ENCODE assay signal across 8 cellular contexts in genomic region chr5:132215329-132215728, GRCh38. TPM values are rescaled to one million over a fixed set of nuclear protein-coding genes. Genes with fewer than 3 reads are reported as not detected.
A peak's percentile ranks its signal among the peaks of the same experiment; 100 is the strongest.
DNase-seq lines count a peak whose midpoint lies in the region; ATAC-seq, FAIRE-seq and TF ChIP-seq lines count a peak whose summit lies in the region.

No MANE protein-coding gene starts in this region.

- peak; percentile 89 for DNase-seq in HTR-8/SVneo (ENCODE audit: insufficient read length, low spot score)
- peak; percentile 97 for DNase-seq in cardiac fibroblast (ENCODE audit: low read depth in 2 of 2)
- peak; percentile 72 to 91 for DNase-seq in left colon
- no peak for DNase-seq in NCI-H128 (lab: John Stamatoyannopoulos, UW; ENCODE audit: unreplicated experiment)
- no peak for DNase-seq in stimulated activated naive CD8-positive, alpha-beta T cell treated with anti-CD3 and anti-CD28 coated beads, Interleukin-15, Interleukin-2, amounts not matched to agents 100 U/mL and 50 U/mL, for 24 hours
- no peak for DNase-seq in central memory CD4-positive, alpha-beta T cell
- DNase-seq in NCI-H1092 (lab: John Stamatoyannopoulos, UW): no peak

- no peak for TF ChIP-seq CTCF in cardiac fibroblast (IDR thresholded peaks at IDR 0.05; ENCODE audit: low read depth, low read length)

- ATAC-seq in left colon: peak; percentile 87
- no peak for ATAC-seq in stimulated activated naive CD8-positive, alpha-beta T cell treated with anti-CD3 and anti-CD28 coated beads, Interleukin-15, Interleukin-2, amounts not matched to agents 100 U/mL and 50 U/mL, for 24 hours

- intact Hi-C loops in left colon (cut with DNase I, micrococcal nuclease): no loop called here

- no peak overlapping the region for H3K4me3 ChIP-seq in cardiac fibroblast (replicated peaks in 1 of 2; ENCODE audit: low read depth in 2 of 2, low read length in 2 of 2)

- H3K27ac ChIP-seq in temporal lobe (ENCODE audit: low read depth, low read length): peak overlapping the region; percentile 44

- peak; percentile 93 for FAIRE-seq in HTR-8/SVneo (lab: Jason Lieb, UNC)

RNA-seq across cellular contexts. Expression of gene P4HA2, which starts 12.3 kb away (rescaled TPM):
- total RNA-seq in left colon (10 to 100 TPM; 56.7 to 69.4 TPM), temporal lobe (8.9 TPM)

RNA-seq across cellular contexts. Expression of gene PDLIM4, which starts 42.2 kb away (rescaled TPM):
- total RNA-seq in left colon (10 to 100 TPM in 1 of 2 donors, 1 to 10 TPM in 1; 1.5 to 11.9 TPM), temporal lobe (6.9 TPM)

Comparison
In these comparisons a context has a peak if more than half of its experiments do, and no peak if none do; other contexts are left out.
1. DNase-seq: peak in HTR-8/SVneo (single experiment), cardiac fibroblast (2 of 2) and left colon (2 of 2); none in NCI-H128 (single experiment), stimulated activated naive CD8-positive, alpha-beta T cell treated with anti-CD3 and anti-CD28 coated beads, Interleukin-15, Interleukin-2, amounts not matched to agents 100 U/mL and 50 U/mL, for 24 hours (single experiment), central memory CD4-positive, alpha-beta T cell (single experiment) and NCI-H1092 (single experiment).